ENCODE assay signal across 1 cellular context in genomic region chr11:506238-506949, GRCh38.
TF ChIP-seq lines count a peak whose summit lies in the region.

No MANE protein-coding gene starts in this region.

TF ChIP-seq in HepG2, 621 proteins besides CTCF, POLR2A, EP300 and RAD21 (continued from another document and continues in another):
- TF ChIP-seq SNAPC5 (CRISPR knock-in tag; IDR thresholded peaks at IDR 0.05; ENCODE audit: borderline replicate concordance) (no peak), NR2F6 (IDR thresholded peaks at IDR 0.05) (no peak), NR2F6 (CRISPR knock-in tag; IDR thresholded peaks at IDR 0.05) (peak; percentile 37; the same call in 1 of the 2 replicates), ZNF770 (CRISPR knock-in tag; IDR thresholded peaks at IDR 0.05) (no peak), SRSF4 (IDR thresholded peaks at IDR 0.05; ENCODE audit: low read depth, low read length, poor library complexity, severe bottlenecking) (no peak), ARNT2 (CRISPR knock-in tag; IDR thresholded peaks at IDR 0.05; ENCODE audit: low read depth) (peak; percentile 30; the same call in 1 of the 2 replicates), HOXA7 (CRISPR knock-in tag; IDR thresholded peaks at IDR 0.05) (no peak), ELF1 (CRISPR knock-in tag; IDR thresholded peaks at IDR 0.05) (peak; percentile 93), ZNF292 (CRISPR knock-in tag; IDR thresholded peaks at IDR 0.05; ENCODE audit: borderline replicate concordance, low read depth) (no peak), ZNF264 (CRISPR knock-in tag; IDR thresholded peaks at IDR 0.05) (peak; percentile 60; the same call in 1 of the 2 replicates), ZNF235 (CRISPR knock-in tag; IDR thresholded peaks at IDR 0.05; ENCODE audit: borderline replicate concordance) (no peak), ZNF251 (CRISPR knock-in tag; IDR thresholded peaks at IDR 0.05) (no peak), ZNF331 (CRISPR knock-in tag; IDR thresholded peaks at IDR 0.05) (0 out of 2 replicates have a peak, but pooled peaks have one; percentile 46), DPF2 (CRISPR knock-in tag; IDR thresholded peaks at IDR 0.05; ENCODE audit: borderline replicate concordance, low read depth) (0 out of 2 replicates have a peak, but pooled peaks have one; percentile 19), ZC3H13 (CRISPR knock-in tag; IDR thresholded peaks at IDR 0.05) (no peak), ARID4A (CRISPR knock-in tag; IDR thresholded peaks at IDR 0.05; ENCODE audit: borderline replicate concordance) (peak; percentile 97), MBD4 (IDR thresholded peaks at IDR 0.05; ENCODE audit: borderline replicate concordance, low read length) (no peak), ZNF713 (CRISPR knock-in tag; IDR thresholded peaks at IDR 0.05) (no peak), ARID3A (IDR thresholded peaks at IDR 0.05; ENCODE audit: low read depth, low read length) (peak; percentile 8; the same call in 1 of the 2 replicates), GABPA (IDR thresholded peaks at IDR 0.05; ENCODE audit: low read depth, low read length) (peak; percentile 80), GABPA (CRISPR knock-in tag; IDR thresholded peaks at IDR 0.05; ENCODE audit: low read depth) (peak; percentile 87), ZKSCAN5 (CRISPR knock-in tag; IDR thresholded peaks at IDR 0.05) (no peak), FOSL2 (CRISPR knock-in tag; IDR thresholded peaks at IDR 0.05) (0 out of 2 replicates have a peak, but pooled peaks have one; percentile 3), TRIM22 (IDR thresholded peaks at IDR 0.05) (no peak), MEIS1 (CRISPR knock-in tag; IDR thresholded peaks at IDR 0.05; ENCODE audit: borderline replicate concordance) (no peak; the same call in 1 of the 2 replicates), KLF13 (CRISPR knock-in tag; IDR thresholded peaks at IDR 0.05) (no peak), IKZF4 (CRISPR knock-in tag; IDR thresholded peaks at IDR 0.05; ENCODE audit: borderline replicate concordance, low read depth, not compliant biosample characterization) (no peak), ZFAT (CRISPR knock-in tag; conservative IDR thresholded peaks at IDR 0.05) (no peak), PHF8 (CRISPR knock-in tag; IDR thresholded peaks at IDR 0.05) (peak; percentile 91), NFAT5 (CRISPR knock-in tag; IDR thresholded peaks at IDR 0.05) (no peak; the same call in 1 of the 2 replicates), ZFP62 (CRISPR knock-in tag; IDR thresholded peaks at IDR 0.05) (no peak), SPEN (CRISPR knock-in tag; IDR thresholded peaks at IDR 0.05; ENCODE audit: low read depth) (peak; percentile 92), NCOR1 (IDR thresholded peaks at IDR 0.05; ENCODE audit: borderline replicate concordance, low read length) (no peak), HMGXB4 (CRISPR knock-in tag; IDR thresholded peaks at IDR 0.05; ENCODE audit: borderline replicate concordance in 1 of 2, low read depth in 1 of 2) (peak; percentile 13 to 62; a peak in 2 of 4 replicates), ELF3 (CRISPR knock-in tag; IDR thresholded peaks at IDR 0.05) (peak; percentile 14; the same call in 1 of the 2 replicates), ZNF230 (CRISPR knock-in tag; IDR thresholded peaks at IDR 0.05) (no peak; the same call in 1 of the 2 replicates), ZBTB34 (CRISPR knock-in tag; IDR thresholded peaks at IDR 0.05) (no peak), GTF2F1 (IDR thresholded peaks at IDR 0.05; ENCODE audit: low read length) (no peak), RAD51 (IDR thresholded peaks at IDR 0.05; ENCODE audit: borderline replicate concordance) (no peak), ZBTB1 (CRISPR knock-in tag; IDR thresholded peaks at IDR 0.05; ENCODE audit: borderline replicate concordance) (no peak), TRIM24 (CRISPR knock-in tag; IDR thresholded peaks at IDR 0.05) (no peak), ZNF530 (CRISPR knock-in tag; IDR thresholded peaks at IDR 0.05; ENCODE audit: low read depth) (no peak), YEATS2 (CRISPR knock-in tag; IDR thresholded peaks at IDR 0.05; ENCODE audit: borderline replicate concordance) (peak; percentile 85), ZNF570 (CRISPR knock-in tag; IDR thresholded peaks at IDR 0.05; ENCODE audit: borderline replicate concordance) (no peak), ZNF724P (CRISPR knock-in tag; IDR thresholded peaks at IDR 0.05; ENCODE audit: borderline replicate concordance) (no peak; the same call in 1 of the 2 replicates), BORCS8-MEF2B (CRISPR knock-in tag; IDR thresholded peaks at IDR 0.05) (peak; percentile 45), HOXA3 (CRISPR knock-in tag; IDR thresholded peaks at IDR 0.05) (peak; percentile 96), ARID2 (CRISPR knock-in tag; IDR thresholded peaks at IDR 0.05; ENCODE audit: borderline replicate concordance) (peak; percentile 82; the same call in 1 of the 2 replicates), RFXANK (CRISPR knock-in tag; IDR thresholded peaks at IDR 0.05) (no peak), ZMYM3 (CRISPR knock-in tag; IDR thresholded peaks at IDR 0.05) (no peak), JUNB (CRISPR knock-in tag; IDR thresholded peaks at IDR 0.05; ENCODE audit: borderline replicate concordance) (no peak), POGZ (CRISPR knock-in tag; IDR thresholded peaks at IDR 0.05) (peak; percentile 51; the same call in 1 of the 2 replicates)
